In genomic region chr10:123464428-123465323, GRCh38 we compare ENCODE assay signal across 15 cellular contexts.
"Had no signal": no experiment of that assay in that cellular context is flagged by ENCODE, and none has a peak within 500 bp of the region (broad histone marks: within the 10 kb centered on the region; RNA-seq: fewer than 3 reads in every experiment).

No MANE protein-coding gene starts in this region.

- DNase-seq: activated B cell treated with CpG ODN at 0.5 μM for 24 hours; activated CD4-positive, alpha-beta T cell treated with anti-CD3 and anti-CD28 coated beads, Interleukin-2, amount 10 ng/mL, durations not matched to agents 24 days and 14 days; activated CD8-positive, alpha-beta memory T cell treated with anti-CD3 and anti-CD28 coated beads for 24 hours; activated naive CD4-positive, alpha-beta T cell treated with anti-CD3 and anti-CD28 coated beads for 36 hours; central memory CD4-positive, alpha-beta T cell; effector memory CD4-positive, alpha-beta T cell; kidney; left ventricle myocardium superior; T1000; tibial artery had no signal

- H3K36me3 ChIP-seq: tibial artery had no signal

- H3K27ac ChIP-seq: coronary artery, parathyroid adenoma, skin epidermis, tibial artery had no signal

- H3K9me3 ChIP-seq: tibial artery had no signal

- FAIRE-seq: frontal cortex, kidney had no signal

- ATAC-seq: left ventricle myocardium superior; stimulated activated effector memory CD8-positive, alpha-beta T cell treated with anti-CD3 and anti-CD28 coated beads, Interleukin-12 subunit alpha, Interleukin-12 subunit beta, amount 100 ng/mL, for 72 hours had no signal

- H3K4me3 ChIP-seq: coronary artery, skin epidermis, tibial artery had no signal

- H3K4me1 ChIP-seq: parathyroid adenoma, tibial artery had no signal
